ENCODE assay signal across 13 cellular contexts in genomic region chr12:123763093-123763492, GRCh38. TPM values are rescaled to one million over a fixed set of nuclear protein-coding genes. Genes with fewer than 3 reads are reported as not detected.
DNase-seq lines count a peak whose midpoint lies in the region; ATAC-seq and TF ChIP-seq lines count a peak whose summit lies in the region.
"Had no signal": no experiment of that assay in that cellular context is flagged by ENCODE, and none has a peak within 500 bp of the region (broad histone marks: within the 10 kb centered on the region; RNA-seq: fewer than 3 reads in every experiment).

No MANE protein-coding gene starts in this region.

- no peaks in the 10 kb centered on the region for H3K9me3 Mint-ChIP-seq in stimulated activated naive CD8-positive, alpha-beta T cell treated with anti-CD3 and anti-CD28 coated beads, Interleukin-15, Interleukin-2, amounts not matched to agents 100 ng/mL and 50 ng/mL, for 24 hours
- H3K9me3 Mint-ChIP-seq in activated B cell treated with CpG ODN at 0.5 μM for 24 hours, result no peaks in the 10 kb centered on the region

- TF ChIP-seq CTCF in activated B cell treated with CpG ODN at 0.5 μM for 24 hours (IDR thresholded peaks at IDR 0.05) (no peak), GM10248 (IDR thresholded peaks at IDR 0.05; ENCODE audit: control extremely low read depth, extremely low read depth, low read depth, missing control alignments) (no peak)

- no peak for ATAC-seq in stimulated activated naive CD8-positive, alpha-beta T cell treated with anti-CD3 and anti-CD28 coated beads, Interleukin-15, Interleukin-2, amounts not matched to agents 100 U/mL and 50 U/mL, for 24 hours
- ATAC-seq in activated B cell treated with CpG ODN at 0.5 μM for 24 hours (ENCODE audit: low read depth), result no peak
- peak; percentile 32 for ATAC-seq in left lobe of liver
- ATAC-seq: K562 had no signal

- CTCF ChIA-PET in activated B cell treated with CpG ODN at 0.5 μM for 24 hours (lab: Charles Lee), result no interaction called here
- CTCF ChIA-PET in GM10248 (lab: Yijun Ruan, JAX), result interaction anchor here (0.6 kb wide), 1 partner anchor 9 kb away, joined by 4 read pairs; no protein-coding TSS in a partner anchor

- DNase-seq in stimulated activated naive CD8-positive, alpha-beta T cell treated with anti-CD3 and anti-CD28 coated beads, Interleukin-15, Interleukin-2, amounts not matched to agents 100 U/mL and 50 U/mL, for 24 hours, result no peak
- DNase-seq in activated B cell treated with CpG ODN at 0.5 μM for 24 hours, result no peak
- DNase-seq in left lobe of liver (ENCODE audit: low spot score), result no peak
- no peak for DNase-seq in GM10248 (ENCODE audit: extremely low spot score)
- no peak for DNase-seq in stimulated activated CD4-positive, alpha-beta T cell treated with anti-CD3 and anti-CD28 coated beads, Interleukin-2, amount 100 ng/mL, for 48 hours
- DNase-seq in SKM-1 treated with dmso at 0.1 percent for 144 hours (lab: John Stamatoyannopoulos, UW; ENCODE audit: unreplicated experiment), result no peak
- DNase-seq in activated CD8-positive, alpha-beta memory T cell treated with anti-CD3 and anti-CD28 coated beads for 24 hours, result no peak
- DNase-seq: HCEC 1CT; NCI-H2081 treated with DMSO at 0.1 percent for 48 hours; stimulated activated CD4-positive, alpha-beta T cell treated with anti-CD3 and anti-CD28 coated beads, Interleukin-12 subunit alpha, Interleukin-12 subunit beta, amount 100 ng/mL, for 4 hours had no signal

- H3K4me1 Mint-ChIP-seq in stimulated activated naive CD8-positive, alpha-beta T cell treated with anti-CD3 and anti-CD28 coated beads, Interleukin-15, Interleukin-2, amounts not matched to agents 100 ng/mL and 50 ng/mL, for 24 hours (ENCODE audit: low read depth), result peaks cover 17% of the 10 kb centered on the region
- peaks cover 22% of the 10 kb centered on the region for H3K4me1 Mint-ChIP-seq in activated B cell treated with CpG ODN at 0.5 μM for 24 hours

- peak overlapping the region; percentile 73 for H3K4me3 Mint-ChIP-seq in stimulated activated naive CD8-positive, alpha-beta T cell treated with anti-CD3 and anti-CD28 coated beads, Interleukin-15, Interleukin-2, amounts not matched to agents 100 ng/mL and 50 ng/mL, for 24 hours
- H3K4me3 Mint-ChIP-seq in activated B cell treated with CpG ODN at 0.5 μM for 24 hours, result peak overlapping the region; percentile 91

- no peak overlapping the region for H3K27ac Mint-ChIP-seq in stimulated activated naive CD8-positive, alpha-beta T cell treated with anti-CD3 and anti-CD28 coated beads, Interleukin-15, Interleukin-2, amounts not matched to agents 100 ng/mL and 50 ng/mL, for 24 hours
- H3K27ac Mint-ChIP-seq in activated B cell treated with CpG ODN at 0.5 μM for 24 hours, result no peak overlapping the region
- H3K27ac Mint-ChIP-seq: CD14-positive monocyte had no signal

- H3K27me3 Mint-ChIP-seq in stimulated activated naive CD8-positive, alpha-beta T cell treated with anti-CD3 and anti-CD28 coated beads, Interleukin-15, Interleukin-2, amounts not matched to agents 100 ng/mL and 50 ng/mL, for 24 hours, result peaks cover 10% of the 10 kb centered on the region
- no peaks in the 10 kb centered on the region for H3K27me3 Mint-ChIP-seq in activated B cell treated with CpG ODN at 0.5 μM for 24 hours

- peaks cover 15% of the 10 kb centered on the region for H3K36me3 Mint-ChIP-seq in stimulated activated naive CD8-positive, alpha-beta T cell treated with anti-CD3 and anti-CD28 coated beads, Interleukin-15, Interleukin-2, amounts not matched to agents 100 ng/mL and 50 ng/mL, for 24 hours (ENCODE audit: low read depth)
- H3K36me3 Mint-ChIP-seq in activated B cell treated with CpG ODN at 0.5 μM for 24 hours (ENCODE audit: low read depth), result peaks cover 12% of the 10 kb centered on the region

- intact Hi-C loops in activated B cell treated with CpG ODN at 0.5 μM for 24 hours (cut with micrococcal nuclease), result loop anchor here (2.0 to 5.0 kb wide), 2 partner anchors 50 to 219 kb away; partner anchors contain the start of gene ATP6V0A2

- POLR2A ChIA-PET in activated B cell treated with CpG ODN at 0.5 μM for 24 hours (lab: Charles Lee) (interaction anchor here (0.6 kb wide), 1 partner anchor 7 kb away, joined by 3 read pairs; no protein-coding TSS in a partner anchor), GM10248 (lab: Yijun Ruan, JAX) (no interaction called here)

RNA-seq across cellular contexts. Expression of gene DNAH10, which starts 1.0 kb away (rescaled TPM):
- total RNA-seq in activated B cell treated with CpG ODN at 0.5 μM for 24 hours (0.32 and 0.51 TPM in 2 replicates), left lobe of liver (0.28 TPM)

RNA-seq across cellular contexts. Expression of gene ATP6V0A2, which starts 50.9 kb away (rescaled TPM):
- 54.9 and 57.8 TPM in 2 replicates for total RNA-seq in activated B cell treated with CpG ODN at 0.5 μM for 24 hours
- 10.7 TPM for total RNA-seq in left lobe of liver
